Comparison of ENCODE assay signal across 1 cellular context in genomic region chr11:117217685-117218084, GRCh38.
TF ChIP-seq lines count a peak whose summit lies in the region.

No MANE protein-coding gene starts in this region.

TF ChIP-seq in SK-N-SH, 30 proteins besides CTCF, POLR2A, EP300 and RAD21 (continued from another document):
- no peak for TF ChIP-seq USF1 (IDR thresholded peaks at IDR 0.05; ENCODE audit: borderline replicate concordance, low read depth)
- TF ChIP-seq TEAD4 (IDR thresholded peaks at IDR 0.05; ENCODE audit: borderline replicate concordance, insufficient read depth), result no peak
- no peak for TF ChIP-seq GATA2 (CRISPR knock-in tag; IDR thresholded peaks at IDR 0.05)
- no peak for TF ChIP-seq MXI1 (IDR thresholded peaks at IDR 0.05; ENCODE audit: low read depth, low read length)
- no peak for TF ChIP-seq NRF1 (IDR thresholded peaks at IDR 0.05; ENCODE audit: low read depth, low read length)
- TF ChIP-seq RCOR1 (IDR thresholded peaks at IDR 0.05; ENCODE audit: low read length), result no peak
- TF ChIP-seq MAX (IDR thresholded peaks at IDR 0.05; ENCODE audit: low read depth), result no peak
- no peak for TF ChIP-seq FOXJ3 (CRISPR knock-in tag; IDR thresholded peaks at IDR 0.05)
TF ChIP-seq in SK-N-SH: peak in this region for 0.
